In the genomic region with DNA sequence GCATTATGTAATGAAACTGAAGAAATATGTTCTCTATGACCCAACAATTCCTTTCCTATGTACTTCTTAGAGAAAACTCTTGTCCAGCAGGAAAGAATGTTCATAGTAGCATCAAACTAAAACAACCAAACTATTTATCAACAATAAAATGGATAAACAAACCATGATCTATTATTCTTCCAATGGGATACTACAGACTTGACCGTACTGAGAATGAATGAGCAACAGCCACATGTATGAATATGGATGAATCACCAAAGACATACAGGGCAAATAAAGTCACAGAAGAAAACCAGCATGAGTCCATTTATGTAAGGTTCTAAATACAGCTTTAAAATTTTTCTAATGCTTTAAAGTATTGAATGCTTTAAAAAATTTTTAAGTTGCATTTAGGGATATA, we compare ENCODE assay signal across 14 cellular contexts.
DNase-seq lines count a peak whose midpoint lies in the region; ATAC-seq and TF ChIP-seq lines count a peak whose summit lies in the region.
"Had no signal": no experiment of that assay in that cellular context is flagged by ENCODE, and none has a peak within 500 bp of the region (broad histone marks: within the 10 kb centered on the region; RNA-seq: fewer than 3 reads in every experiment).

No MANE protein-coding gene starts in this region.

- H3K27ac Mint-ChIP-seq in CD4-positive, CD25-positive, alpha-beta regulatory T cell, result peak overlapping the region in 2 of 3 donors; percentile 4 to 11

- peaks cover 32% of the 10 kb centered on the region for H3K36me3 Mint-ChIP-seq in CD4-positive, CD25-positive, alpha-beta regulatory T cell

- H3K4me3 Mint-ChIP-seq in CD4-positive, CD25-positive, alpha-beta regulatory T cell, result no peak overlapping the region

- ATAC-seq in CD4-positive, CD25-positive, alpha-beta regulatory T cell (ENCODE audit: low read depth in 2 of 2), result no peak
- no peak for ATAC-seq in Right ventricle myocardium inferior

- in situ Hi-C loops in astrocyte of the spinal cord (cut with HindIII; ENCODE audit: low sequenced_read_pairs), result no loop called here

- no peaks in the 10 kb centered on the region for H3K9me3 ChIP-seq in CD4-positive, CD25-positive, alpha-beta regulatory T cell (ENCODE audit: control insufficient read depth in 2 of 2, low read length in 2 of 2)
- no peaks in the 10 kb centered on the region for H3K9me3 ChIP-seq in Peyer's patch
- H3K9me3 ChIP-seq: MG63 had no signal

- TF ChIP-seq CTCF in astrocyte of the spinal cord (IDR thresholded peaks at IDR 0.05; ENCODE audit: low read depth, low read length), result no peak
- no peak for TF ChIP-seq CTCF in Peyer's patch (IDR thresholded peaks at IDR 0.05)

- no peak for TF ChIP-seq POLR2A in Peyer's patch (IDR thresholded peaks at IDR 0.05)

- H3K36me3 ChIP-seq in CD4-positive, CD25-positive, alpha-beta regulatory T cell (ENCODE audit: control insufficient read depth, insufficient read depth, low read length), result peaks cover 35% of the 10 kb centered on the region
- peaks cover 0 to 14% (median 0%) of the 10 kb centered on the region in 3 donors for H3K36me3 ChIP-seq in Peyer's patch

- intact Hi-C loops in Right ventricle myocardium inferior (cut with DNase I), result no loop called here

- no peak overlapping the region for H3K4me3 ChIP-seq in CD4-positive, CD25-positive, alpha-beta regulatory T cell (ENCODE audit: low read depth, low read length)
- H3K4me3 ChIP-seq in astrocyte of the spinal cord (ENCODE audit: low read depth, low read length) (no peak overlapping the region), Peyer's patch (no peak overlapping the region)
- H3K4me3 ChIP-seq: BLaER1, MG63 had no signal

- H3K27me3 Mint-ChIP-seq in CD4-positive, CD25-positive, alpha-beta regulatory T cell, result no peaks in the 10 kb centered on the region

- peaks cover 6% of the 10 kb centered on the region for H3K4me1 ChIP-seq in CD4-positive, CD25-positive, alpha-beta regulatory T cell (ENCODE audit: control insufficient read depth, insufficient read depth, low read length, poor library complexity, severe bottlenecking)
- H3K4me1 ChIP-seq in Peyer's patch, result no peaks in the 10 kb centered on the region
- H3K4me1 ChIP-seq: BLaER1 had no signal

- peak overlapping the region; percentile 8 for H3K27ac ChIP-seq in CD4-positive, CD25-positive, alpha-beta regulatory T cell (ENCODE audit: insufficient read depth, low read length, poor library complexity, severe bottlenecking)
- no peak overlapping the region for H3K27ac ChIP-seq in Peyer's patch
- H3K27ac ChIP-seq: BLaER1 had no signal

- no peak for DNase-seq in CD4-positive, CD25-positive, alpha-beta regulatory T cell
- DNase-seq in HCEC 1CT (peak; percentile 74), astrocyte of the spinal cord (ENCODE audit: low read depth, low spot score) (peak; percentile 30), iris pigment epithelial cell (ENCODE audit: low read depth) (peak; percentile 59), NCI-H524 (lab: John Stamatoyannopoulos, UW) (no peak), Peyer's patch (no peak), Right ventricle myocardium inferior (ENCODE audit: missing footprints) (no peak)
- no peak for DNase-seq in stimulated activated naive CD4-positive, alpha-beta T cell (lab: John Stamatoyannopoulos, UW)
- DNase-seq: amygdala; MG63; NCI-H2171; stimulated activated CD4-positive, alpha-beta T cell treated with anti-CD3 and anti-CD28 coated beads, Interleukin-4, amount 100 ng/mL, for 1 hour; T1000 had no signal

- peaks cover 25 to 33% (median 31%) of the 10 kb centered on the region in 4 donors for H3K4me1 Mint-ChIP-seq in CD4-positive, CD25-positive, alpha-beta regulatory T cell

- H3K9me3 Mint-ChIP-seq in CD4-positive, CD25-positive, alpha-beta regulatory T cell, result peaks cover 0 to 1% (median 0%) of the 10 kb centered on the region in 7 donors

- no peaks in the 10 kb centered on the region for H3K27me3 ChIP-seq in CD4-positive, CD25-positive, alpha-beta regulatory T cell (ENCODE audit: control insufficient read depth, insufficient read depth, low read length)
- H3K27me3 ChIP-seq in Peyer's patch, result no peaks in the 10 kb centered on the region
- H3K27me3 ChIP-seq: BLaER1, MG63 had no signal

Comparison
In these comparisons a context has a peak if more than half of its experiments do, and no peak if none do; other contexts are left out.
1. DNase-seq: peak in HCEC 1CT (single experiment), astrocyte of the spinal cord (single experiment) and iris pigment epithelial cell (single experiment); none in CD4-positive, CD25-positive, alpha-beta regulatory T cell (0 of 3), NCI-H524 (0 of 2), stimulated activated naive CD4-positive, alpha-beta T cell (0 of 6), Peyer's patch (0 of 3) and Right ventricle myocardium inferior (single experiment).